In the genomic region with DNA sequence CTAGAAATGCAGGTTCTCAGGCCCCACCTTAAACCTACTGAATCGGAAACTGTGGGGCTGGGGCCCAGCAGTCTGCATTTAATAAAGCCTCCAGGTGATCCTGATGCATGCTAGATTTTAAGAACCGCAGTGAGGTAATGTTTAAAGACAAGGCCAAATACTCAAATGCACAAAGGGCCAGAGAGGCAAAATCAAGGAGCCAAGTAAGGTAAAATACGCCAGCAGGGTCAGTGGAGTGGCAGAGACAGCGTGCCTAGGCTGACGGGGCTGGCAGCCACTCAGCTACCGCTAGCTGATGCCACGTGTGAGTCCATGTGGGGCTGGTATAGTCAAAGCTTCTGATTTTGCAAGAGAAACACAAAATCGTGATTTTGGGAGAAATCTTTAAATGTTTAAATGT, we compare ENCODE assay signal across 31 cellular contexts.
"Had no signal": no experiment of that assay in that cellular context is flagged by ENCODE, and none has a peak within 500 bp of the region (broad histone marks: within the 10 kb centered on the region; RNA-seq: fewer than 3 reads in every experiment).

No MANE protein-coding gene starts in this region.

- H3K9me3 ChIP-seq: breast epithelium, heart left ventricle, left lung, pancreas, psoas muscle, sigmoid colon, thyroid gland, upper lobe of right lung had no signal

- H3K27ac Mint-ChIP-seq: activated CD4-positive, alpha-beta memory T cell treated with anti-CD3 and anti-CD28 coated beads, Interleukin-2, amount 10 ng/mL, durations not matched to agents 7 days and 5 days; activated CD4-positive, alpha-beta T cell treated with anti-CD3 and anti-CD28 coated beads, Interleukin-2, amount 10 ng/mL, durations not matched to agents 7 days and 5 days; activated naive CD4-positive, alpha-beta T cell treated with anti-CD3 and anti-CD28 coated beads, Interleukin-2, amount 10 ng/mL, durations not matched to agents 7 days and 5 days; activated naive CD8-positive, alpha-beta T cell treated with anti-CD3 and anti-CD28 coated beads, Interleukin-2, amount 10 ng/mL, durations not matched to agents 7 days and 5 days; activated T-cell treated with anti-CD3 and anti-CD28 coated beads, Interleukin-2, amount 50 U/mL, for 24 hours; immature natural killer cell; naive thymus-derived CD4-positive, alpha-beta T cell; stimulated activated effector memory CD8-positive, alpha-beta T cell treated with anti-CD3 and anti-CD28 coated beads, Interleukin-12 subunit alpha, Interleukin-12 subunit beta, amount 100 ng/mL, for 72 hours; stimulated activated naive CD8-positive, alpha-beta T cell treated with anti-CD3 and anti-CD28 coated beads, Interleukin-15, Interleukin-2, amounts not matched to agents 100 ng/mL and 50 ng/mL, for 24 hours; T-helper 1 cell treated with Interleukin-12 subunit alpha and Interleukin-12 subunit beta and Interleukin-4 antibody, amounts not matched to agents 30 μg/mL and 1 μg/mL, for 36 hours; WTC11 had no signal

- H3K4me1 ChIP-seq: breast epithelium, heart left ventricle, left lung, pancreas, psoas muscle, sigmoid colon, thyroid gland, upper lobe of right lung had no signal

- H3K36me3 Mint-ChIP-seq: activated naive CD4-positive, alpha-beta T cell treated with anti-CD3 and anti-CD28 coated beads, Interleukin-2, amount 10 ng/mL, durations not matched to agents 7 days and 5 days; activated naive CD8-positive, alpha-beta T cell treated with anti-CD3 and anti-CD28 coated beads, Interleukin-2, amount 10 ng/mL, durations not matched to agents 7 days and 5 days; immature natural killer cell; stimulated activated effector memory CD8-positive, alpha-beta T cell treated with anti-CD3 and anti-CD28 coated beads, Interleukin-12 subunit alpha, Interleukin-12 subunit beta, amount 100 ng/mL, for 72 hours; WTC11 had no signal

- H3K36me3 ChIP-seq: breast epithelium, left lung, pancreas, sigmoid colon, thyroid gland, upper lobe of right lung had no signal

- H3K4me3 ChIP-seq: breast epithelium, heart left ventricle, left lung, lung, pancreas, psoas muscle, sigmoid colon, thyroid gland, upper lobe of right lung had no signal

- ATAC-seq: esophagus mucosa; heart left ventricle; left lung; naive thymus-derived CD4-positive, alpha-beta T cell; pancreas; psoas muscle; stimulated activated effector memory CD8-positive, alpha-beta T cell treated with anti-CD3 and anti-CD28 coated beads, Interleukin-12 subunit alpha, Interleukin-12 subunit beta, amount 100 ng/mL, for 72 hours; upper lobe of right lung; WTC11 had no signal

- H3K27me3 ChIP-seq: breast epithelium, heart left ventricle, left lung, pancreas, sigmoid colon, thyroid gland, upper lobe of right lung had no signal

- H3K27me3 Mint-ChIP-seq: activated CD4-positive, alpha-beta T cell treated with anti-CD3 and anti-CD28 coated beads, Interleukin-2, amount 10 ng/mL, durations not matched to agents 7 days and 5 days; activated naive CD4-positive, alpha-beta T cell treated with anti-CD3 and anti-CD28 coated beads, Interleukin-2, amount 10 ng/mL, durations not matched to agents 7 days and 5 days; activated T-cell treated with anti-CD3 and anti-CD28 coated beads, Interleukin-2, amount 50 U/mL, for 24 hours; naive thymus-derived CD4-positive, alpha-beta T cell; stimulated activated naive CD8-positive, alpha-beta T cell treated with anti-CD3 and anti-CD28 coated beads, Interleukin-15, Interleukin-2, amounts not matched to agents 100 ng/mL and 50 ng/mL, for 24 hours had no signal

- H3K9me3 Mint-ChIP-seq: activated CD4-positive, alpha-beta memory T cell treated with anti-CD3 and anti-CD28 coated beads, Interleukin-2, amount 10 ng/mL, durations not matched to agents 7 days and 5 days; activated CD4-positive, alpha-beta T cell treated with anti-CD3 and anti-CD28 coated beads, Interleukin-2, amount 10 ng/mL, durations not matched to agents 7 days and 5 days; activated naive CD4-positive, alpha-beta T cell treated with anti-CD3 and anti-CD28 coated beads, Interleukin-2, amount 10 ng/mL, durations not matched to agents 7 days and 5 days; activated naive CD8-positive, alpha-beta T cell treated with anti-CD3 and anti-CD28 coated beads, Interleukin-2, amount 10 ng/mL, durations not matched to agents 7 days and 5 days; activated T-cell treated with anti-CD3 and anti-CD28 coated beads, Interleukin-2, amount 50 U/mL, for 24 hours; central memory CD8-positive, alpha-beta T cell; immature natural killer cell; neural crest cell; stimulated activated effector memory CD8-positive, alpha-beta T cell treated with anti-CD3 and anti-CD28 coated beads, Interleukin-12 subunit alpha, Interleukin-12 subunit beta, amount 100 ng/mL, for 72 hours; stimulated activated naive CD8-positive, alpha-beta T cell treated with anti-CD3 and anti-CD28 coated beads, Interleukin-15, Interleukin-2, amounts not matched to agents 100 ng/mL and 50 ng/mL, for 24 hours; T-helper 1 cell treated with Interleukin-12 subunit alpha and Interleukin-12 subunit beta and Interleukin-4 antibody, amounts not matched to agents 30 μg/mL and 1 μg/mL, for 36 hours had no signal

- H3K4me1 Mint-ChIP-seq: activated CD4-positive, alpha-beta memory T cell treated with anti-CD3 and anti-CD28 coated beads, Interleukin-2, amount 10 ng/mL, durations not matched to agents 7 days and 5 days; activated CD4-positive, alpha-beta T cell treated with anti-CD3 and anti-CD28 coated beads, Interleukin-2, amount 10 ng/mL, durations not matched to agents 7 days and 5 days; activated naive CD4-positive, alpha-beta T cell treated with anti-CD3 and anti-CD28 coated beads, Interleukin-2, amount 10 ng/mL, durations not matched to agents 7 days and 5 days; activated naive CD8-positive, alpha-beta T cell treated with anti-CD3 and anti-CD28 coated beads, Interleukin-2, amount 10 ng/mL, durations not matched to agents 7 days and 5 days; central memory CD8-positive, alpha-beta T cell; immature natural killer cell; stimulated activated effector memory CD8-positive, alpha-beta T cell treated with anti-CD3 and anti-CD28 coated beads, Interleukin-12 subunit alpha, Interleukin-12 subunit beta, amount 100 ng/mL, for 72 hours had no signal

- H3K4me3 Mint-ChIP-seq: activated CD4-positive, alpha-beta memory T cell treated with anti-CD3 and anti-CD28 coated beads, Interleukin-2, amount 10 ng/mL, durations not matched to agents 7 days and 5 days; activated CD4-positive, alpha-beta T cell treated with anti-CD3 and anti-CD28 coated beads, Interleukin-2, amount 10 ng/mL, durations not matched to agents 7 days and 5 days; activated naive CD4-positive, alpha-beta T cell treated with anti-CD3 and anti-CD28 coated beads, Interleukin-2, amount 10 ng/mL, durations not matched to agents 7 days and 5 days; activated naive CD8-positive, alpha-beta T cell treated with anti-CD3 and anti-CD28 coated beads, Interleukin-2, amount 10 ng/mL, durations not matched to agents 7 days and 5 days; activated T-cell treated with anti-CD3 and anti-CD28 coated beads, Interleukin-2, amount 50 U/mL, for 24 hours; central memory CD8-positive, alpha-beta T cell; immature natural killer cell; naive thymus-derived CD4-positive, alpha-beta T cell; stimulated activated effector memory CD8-positive, alpha-beta T cell treated with anti-CD3 and anti-CD28 coated beads, Interleukin-12 subunit alpha, Interleukin-12 subunit beta, amount 100 ng/mL, for 72 hours; stimulated activated naive CD8-positive, alpha-beta T cell treated with anti-CD3 and anti-CD28 coated beads, Interleukin-15, Interleukin-2, amounts not matched to agents 100 ng/mL and 50 ng/mL, for 24 hours; T-helper 1 cell treated with Interleukin-12 subunit alpha and Interleukin-12 subunit beta and Interleukin-4 antibody, amounts not matched to agents 30 μg/mL and 1 μg/mL, for 36 hours; WTC11 had no signal

- DNase-seq: activated CD4-positive, alpha-beta memory T cell treated with anti-CD3 and anti-CD28 coated beads, Interleukin-2, amount 10 ng/mL, durations not matched to agents 7 days and 5 days; activated CD4-positive, alpha-beta T cell treated with anti-CD3 and anti-CD28 coated beads for 1 hour; activated CD4-positive, alpha-beta T cell treated with anti-CD3 and anti-CD28 coated beads, Interleukin-2, amount 10 ng/mL, durations not matched to agents 7 days and 5 days; activated CD8-positive, alpha-beta memory T cell treated with anti-CD3 and anti-CD28 coated beads, Interleukin-2, amount 50 U/mL, for 48 hours; activated gamma-delta T cell; activated naive CD4-positive, alpha-beta T cell treated with anti-CD3 and anti-CD28 coated beads, Interleukin-2, amount 10 ng/mL, durations not matched to agents 7 days and 5 days; activated naive CD8-positive, alpha-beta T cell treated with anti-CD3 and anti-CD28 coated beads, Interleukin-2, amount 10 ng/mL, durations not matched to agents 7 days and 5 days; activated T-cell treated with anti-CD3 and anti-CD28 coated beads, Interleukin-2, amount 50 U/mL, for 24 hours; foreskin fibroblast; heart left ventricle; immature natural killer cell; left lung; naive thymus-derived CD4-positive, alpha-beta T cell; pancreas; psoas muscle; sigmoid colon; small intestine; stimulated activated CD4-positive, alpha-beta T cell treated with anti-CD3 and anti-CD28 coated beads, Interleukin-4, amount 100 ng/mL, for 24 hours; SW 1271; T-helper 9 cell; thyroid gland; upper lobe of right lung had no signal

- H3K27ac ChIP-seq: breast epithelium, heart left ventricle, left lung, pancreas, psoas muscle, sigmoid colon, thyroid gland, upper lobe of right lung had no signal
